ENCODE assay signal across 7 cellular contexts in the genomic region with DNA sequence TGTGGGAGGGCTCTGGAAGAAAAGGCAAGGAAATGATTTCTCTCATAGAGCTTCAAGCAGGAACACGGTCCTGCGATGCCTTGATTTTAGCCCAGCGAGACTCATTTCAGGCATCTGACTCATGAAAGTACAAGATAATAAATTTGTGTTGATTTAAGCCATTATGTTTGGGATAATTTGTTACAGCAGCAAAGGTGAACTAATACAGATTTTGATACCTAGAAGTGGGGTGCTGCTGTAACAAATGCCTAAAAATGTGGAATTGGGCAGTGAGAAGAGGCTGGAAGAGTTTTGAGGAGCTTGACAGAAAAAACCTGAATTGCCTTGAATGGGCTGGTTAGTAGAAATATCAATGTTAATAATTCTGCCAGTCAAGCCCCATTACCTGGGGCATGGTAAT.
"Had no signal": no experiment of that assay in that cellular context is flagged by ENCODE, and none has a peak within 500 bp of the region (broad histone marks: within the 10 kb centered on the region; RNA-seq: fewer than 3 reads in every experiment).

No MANE protein-coding gene starts in this region.

- H3K4me3 Mint-ChIP-seq: IgD-negative memory B cell had no signal

- H3K4me2 ChIP-seq: KMS-11 had no signal

- DNase-seq: IMR-90, KBM-7, KG1 had no signal

- H3K27ac ChIP-seq: HL-60, KMS-11 had no signal

- FAIRE-seq: HTR-8/SVneo had no signal

- H3K27ac Mint-ChIP-seq: IgD-negative memory B cell had no signal

- H3K9ac ChIP-seq: KMS-11 had no signal
